9 cellular contexts compared by ENCODE assay signal in genomic region chr3:173371848-173372487, GRCh38. TPM values are rescaled to one million over a fixed set of nuclear protein-coding genes. Genes with fewer than 3 reads are reported as not detected.
DNase-seq lines count a peak whose midpoint lies in the region; ATAC-seq, FAIRE-seq and TF ChIP-seq lines count a peak whose summit lies in the region.
"Had no signal": no experiment of that assay in that cellular context is flagged by ENCODE, and none has a peak within 500 bp of the region (broad histone marks: within the 10 kb centered on the region; RNA-seq: fewer than 3 reads in every experiment).

No MANE protein-coding gene starts in this region.

- no peaks in the 10 kb centered on the region for H4K20me1 ChIP-seq in K562 (replicated peaks; ENCODE audit: control insufficient read depth, insufficient read depth, low read length)
- H4K20me1 ChIP-seq: BLaER1 had no signal

- no peak overlapping the region for H3K4me2 ChIP-seq in K562 (ENCODE audit: insufficient read depth, low read length)
- H3K4me2 ChIP-seq: BLaER1 had no signal

- BruUV-seq in K562 (replicated peaks; lab: Mats Ljungman, UMichigan): no TSS peak

- H3K9me1 ChIP-seq in K562 (ENCODE audit: control insufficient read depth, insufficient read depth, low read length): no peaks in the 10 kb centered on the region

- H3K27ac ChIP-seq in K562 (ENCODE audit: extremely low read depth, low read depth, low read length): no peak overlapping the region
- H3K27ac ChIP-seq: BLaER1 had no signal

- FAIRE-seq in K562 (lab: Jason Lieb, UNC): no peak

- TF ChIP-seq RAD21 in K562 (CRISPR knock-in tag; conservative IDR thresholded peaks at IDR 0.05 in 1 of 2, IDR thresholded peaks at IDR 0.05 in 1 of 2): peak; percentile 23 to 48; a peak in 3 of 4 replicates

- POLR2A ChIA-PET in K562 (lab: Yijun Ruan, JAX): no interaction called here

- in situ Hi-C loops in K562 (cut with MboI): no loop called here

- TF ChIP-seq CTCF in K562 (IDR thresholded peaks at IDR 0.05 in 2 of 3, conservative IDR thresholded peaks at IDR 0.05 in 1 of 3; ENCODE audit: insufficient read depth in 2 of 3, low read depth in 1 of 3, low read length in 3 of 3): peak in 2 of 3 experiments; percentile 28 to 31; a peak in 2 of 6 replicates

- intact Hi-C loops in K562 (cut with micrococcal nuclease): no loop called here

- no peaks in the 10 kb centered on the region for H3K9me3 ChIP-seq in K562 (replicated peaks; ENCODE audit: control insufficient read depth, insufficient read depth, low read depth, low read length)
- H3K9me3 ChIP-seq: BLaER1 had no signal

- 0% methylated on average over 3 of the region's 3 CpGs for WGBS in K562 (ENCODE audit: insufficient coverage, low coverage, missing lambda C conversion rate)

- no peaks in the 10 kb centered on the region for H3K4me1 ChIP-seq in K562 (replicated peaks in 1 of 2; ENCODE audit: control insufficient read depth in 2 of 2, insufficient read depth in 2 of 2, low read length in 2 of 2)
- H3K4me1 ChIP-seq: BLaER1 had no signal

- DNase-seq in NCI-H1092 treated with DMSO at 0.1 percent for 48 hours (lab: John Stamatoyannopoulos, UW): peak; percentile 53
- no peak for DNase-seq in NCI-H1092 (lab: John Stamatoyannopoulos, UW)
- peak; percentile 32 for DNase-seq in NCI-H1694 (lab: John Stamatoyannopoulos, UW)
- DNase-seq in K562 (ENCODE audit: extremely low read depth in 1 of 4, low spot score in 3 of 4): peak in 1 of 4 experiments; percentile 15
- DNase-seq in left kidney (ENCODE audit: low read depth, low spot score): peak; percentile 53
- no peak for DNase-seq in 8988T

- H3K4me3 ChIP-seq in K562: no peak overlapping the region
- H3K4me3 ChIP-seq: BLaER1 had no signal

- TF ChIP-seq POLR2A in K562 (conservative IDR thresholded peaks at IDR 0.05): no peak

- no peak overlapping the region for H3K9ac ChIP-seq in K562 (ENCODE audit: insufficient read depth in 1 of 2, low read depth in 2 of 2, low read length in 2 of 2)
- H3K9ac ChIP-seq: BLaER1 had no signal

- no peak for ATAC-seq in K562
- no peak for ATAC-seq in GM18861 (IDR thresholded peaks at IDR 0.05; ENCODE audit: unreplicated experiment)
- ATAC-seq in HG03378 (IDR thresholded peaks at IDR 0.05; ENCODE audit: unreplicated experiment): no peak

- CTCF ChIA-PET in K562 (lab: Yijun Ruan, JAX; ENCODE audit: low intra/inter-chr PET ratio): no interaction called here

- H3K36me3 ChIP-seq in K562 (ENCODE audit: control insufficient read depth, insufficient read depth, low read length): no peaks in the 10 kb centered on the region
- H3K36me3 ChIP-seq: BLaER1 had no signal

- H3K79me2 ChIP-seq in K562 (ENCODE audit: control insufficient read depth, insufficient read depth, low read length): no peaks in the 10 kb centered on the region

- H2AFZ ChIP-seq in K562 (ENCODE audit: low read depth, low read length): no peak overlapping the region

- H3K27me3 ChIP-seq in K562 (ENCODE audit: control insufficient read depth in 2 of 2, insufficient read depth in 2 of 2, low read length in 2 of 2): no peaks in the 10 kb centered on the region
- H3K27me3 ChIP-seq: BLaER1 had no signal

- no peak for TF ChIP-seq EP300 in K562 (IDR thresholded peaks at IDR 0.05; ENCODE audit: low read length)

TF ChIP-seq in K562, 482 proteins besides CTCF, POLR2A, EP300 and RAD21:
- TF ChIP-seq NR2C1 (IDR thresholded peaks at IDR 0.05): no peak
- TF ChIP-seq NR2C1 (tag; IDR thresholded peaks at IDR 0.05): no peak
- TF ChIP-seq DNMT1 (IDR thresholded peaks at IDR 0.05): no peak
- TF ChIP-seq ZNF212 (CRISPR knock-in tag; IDR thresholded peaks at IDR 0.05): no peak
- TF ChIP-seq, protein P1, sequence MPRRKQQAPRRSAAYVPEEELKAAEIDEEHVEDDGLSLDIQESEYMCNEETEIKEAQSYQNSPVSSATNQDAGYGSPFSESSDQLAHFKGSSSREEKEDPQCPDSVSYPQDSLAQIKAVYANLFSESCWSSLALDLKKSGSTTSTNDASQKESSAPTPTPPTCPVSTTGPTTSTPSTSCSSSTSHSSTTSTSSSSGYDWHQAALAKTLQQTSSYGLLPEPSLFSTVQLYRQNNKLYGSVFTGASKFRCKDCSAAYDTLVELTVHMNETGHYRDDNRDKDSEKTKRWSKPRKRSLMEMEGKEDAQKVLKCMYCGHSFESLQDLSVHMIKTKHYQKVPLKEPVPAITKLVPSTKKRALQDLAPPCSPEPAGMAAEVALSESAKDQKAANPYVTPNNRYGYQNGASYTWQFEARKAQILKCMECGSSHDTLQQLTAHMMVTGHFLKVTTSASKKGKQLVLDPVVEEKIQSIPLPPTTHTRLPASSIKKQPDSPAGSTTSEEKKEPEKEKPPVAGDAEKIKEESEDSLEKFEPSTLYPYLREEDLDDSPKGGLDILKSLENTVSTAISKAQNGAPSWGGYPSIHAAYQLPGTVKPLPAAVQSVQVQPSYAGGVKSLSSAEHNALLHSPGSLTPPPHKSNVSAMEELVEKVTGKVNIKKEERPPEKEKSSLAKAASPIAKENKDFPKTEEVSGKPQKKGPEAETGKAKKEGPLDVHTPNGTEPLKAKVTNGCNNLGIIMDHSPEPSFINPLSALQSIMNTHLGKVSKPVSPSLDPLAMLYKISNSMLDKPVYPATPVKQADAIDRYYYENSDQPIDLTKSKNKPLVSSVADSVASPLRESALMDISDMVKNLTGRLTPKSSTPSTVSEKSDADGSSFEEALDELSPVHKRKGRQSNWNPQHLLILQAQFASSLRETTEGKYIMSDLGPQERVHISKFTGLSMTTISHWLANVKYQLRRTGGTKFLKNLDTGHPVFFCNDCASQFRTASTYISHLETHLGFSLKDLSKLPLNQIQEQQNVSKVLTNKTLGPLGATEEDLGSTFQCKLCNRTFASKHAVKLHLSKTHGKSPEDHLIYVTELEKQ (CRISPR knock-in tag; IDR thresholded peaks at IDR 0.05): no peak
- TF ChIP-seq SNIP1 (IDR thresholded peaks at IDR 0.05; ENCODE audit: low read depth): no peak
- no peak for TF ChIP-seq CAMTA2 (CRISPR knock-in tag; conservative IDR thresholded peaks at IDR 0.05)
- TF ChIP-seq EGR1 (conservative IDR thresholded peaks at IDR 0.05): no peak
- no peak for TF ChIP-seq ZNF311 (CRISPR knock-in tag; IDR thresholded peaks at IDR 0.05)
- no peak for TF ChIP-seq ESRRB (CRISPR knock-in tag; IDR thresholded peaks at IDR 0.05; ENCODE audit: borderline replicate concordance)
- TF ChIP-seq, protein P2, sequence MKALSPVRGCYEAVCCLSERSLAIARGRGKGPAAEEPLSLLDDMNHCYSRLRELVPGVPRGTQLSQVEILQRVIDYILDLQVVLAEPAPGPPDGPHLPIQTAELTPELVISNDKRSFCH (CRISPR knock-in tag; IDR thresholded peaks at IDR 0.05): no peak
- TF ChIP-seq, protein P2 (tag; IDR thresholded peaks at IDR 0.05): no peak
- TF ChIP-seq TAF15 (IDR thresholded peaks at IDR 0.05; ENCODE audit: low read depth, low read length): no peak
- TF ChIP-seq YY1 (IDR thresholded peaks at IDR 0.05; ENCODE audit: borderline replicate concordance in 1 of 3, control insufficient read depth in 1 of 3, extremely low read depth in 1 of 3, insufficient read depth in 3 of 3, insufficient read length in 1 of 3, insufficient replicate concordance in 2 of 3, low read depth in 1 of 3, low read length in 2 of 3): no peak
- no peak for TF ChIP-seq BACH1 (tag; IDR thresholded peaks at IDR 0.05)
- no peak for TF ChIP-seq GATAD2B (IDR thresholded peaks at IDR 0.05; ENCODE audit: borderline replicate concordance)
- no peak for TF ChIP-seq ZNF695 (CRISPR knock-in tag; IDR thresholded peaks at IDR 0.05)
- no peak for TF ChIP-seq PTTG1 (tag; IDR thresholded peaks at IDR 0.05; ENCODE audit: low read depth)
- TF ChIP-seq ARNT (IDR thresholded peaks at IDR 0.05): no peak
- TF ChIP-seq ZNF583 (CRISPR knock-in tag; IDR thresholded peaks at IDR 0.05): no peak

RNA-seq across cellular contexts. Expression of gene NLGN1, which starts 25.6 kb away (rescaled TPM):
- 0.81 and 0.88 TPM in 2 replicates for total RNA-seq in K562 (2011; cell fraction: chromatin; rRNA removed; ENCODE audit: low replicate concordance)
- total RNA-seq in K562 (2011; cell fraction: nucleolus; rRNA removed): 0.26 TPM in 1 of 2 replicates, not detected in the other
- 0.84 TPM in 1 of 2 replicates, not detected in the other for total RNA-seq in K562 (2011; cell fraction: nucleoplasm; rRNA removed)
- total RNA-seq in K562 (2014; rRNA removed) (under 0.01 TPM in 1 of 2 replicates, not detected in the other), K562 (2014; rRNA removed; fragmentation: Illumina TruSeq; extraction: Trizol) (not detected in 2 replicates), K562 (2015; rRNA removed; fragmentation: Illumina TruSeq; extraction: Trizol) (not detected in 2 replicates), K562 (2021) (not detected in 2 replicates)
- polyA plus RNA-seq in K562 (2011; rRNA removed) (0.01 TPM in 1 of 2 replicates, not detected in the other), K562 (2014; fragmentation: Illumina TruSeq; extraction: Trizol) (not detected in 2 replicates), K562 (2014; fragmentation: Nextera tagmentation; extraction: Ambion mirVana) (not detected), K562 (2014; rRNA removed) (not detected in 2 replicates)
- not detected in 2 replicates for polyA plus RNA-seq in K562 (2011; cell fraction: cytosol; rRNA removed)
- not detected in 2 replicates for polyA plus RNA-seq in K562 (2011; cell fraction: nucleus; rRNA removed)
- 0.01 and 0.04 TPM in 2 replicates for polyA plus RNA-seq in K562 (2012)
- 0.18 TPM in 1 of 2 replicates, not detected in the other for polyA minus RNA-seq in K562 (2011; rRNA and poly(A)+ RNA removed)
- not detected in 2 replicates for polyA minus RNA-seq in K562 (2011; cell fraction: cytosol; rRNA and poly(A)+ RNA removed)
- 0.40 TPM in 1 of 2 replicates, not detected in the other for polyA minus RNA-seq in K562 (2011; cell fraction: nucleus; rRNA and poly(A)+ RNA removed)

Comparison
In these comparisons a context has a peak if more than half of its experiments do, and no peak if none do; other contexts are left out.
1. DNase-seq: peak in NCI-H1092 treated with DMSO at 0.1 percent for 48 hours (single experiment), NCI-H1694 (single experiment) and left kidney (single experiment); none in NCI-H1092 (single experiment) and 8988T (single experiment).